In the genomic region with DNA sequence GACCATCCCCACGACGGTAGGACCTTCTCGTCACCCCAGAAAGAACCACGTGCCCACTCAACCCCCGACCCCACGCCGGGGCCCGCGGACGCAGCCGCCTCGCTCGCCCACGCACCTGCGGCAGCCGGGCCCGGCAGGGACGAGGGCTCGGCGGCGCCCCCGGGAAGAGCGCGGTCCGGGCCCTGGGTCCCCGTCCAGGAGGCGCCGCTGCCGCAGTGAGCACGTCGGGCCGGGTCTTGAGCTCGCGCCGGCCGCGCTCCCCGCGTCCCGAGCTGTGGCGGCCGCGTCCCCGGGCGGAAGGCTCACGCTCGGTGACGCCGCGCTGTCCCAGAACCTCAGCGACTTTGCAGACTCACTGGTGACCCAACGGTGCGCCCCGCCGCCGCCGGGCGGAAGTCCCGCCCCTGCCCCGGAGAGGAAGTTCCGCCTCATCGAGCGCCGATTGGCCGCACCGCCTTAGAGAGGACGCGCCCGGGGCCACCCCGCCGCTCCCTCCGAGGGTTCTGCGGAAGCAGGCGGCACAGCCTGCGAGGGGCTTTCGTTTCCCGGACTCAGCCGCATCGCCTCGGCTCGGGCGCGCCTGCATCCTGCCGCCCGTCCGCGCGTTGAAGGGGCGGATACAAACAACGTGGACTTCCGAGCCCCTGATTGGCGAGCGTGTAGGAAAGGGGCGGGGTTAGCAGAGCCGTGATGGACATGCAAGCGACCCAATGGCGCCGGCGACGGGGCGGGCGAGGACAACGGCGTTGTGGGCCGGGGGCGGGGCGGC, we compare ENCODE assay signal across 8 cellular contexts. TPM values are rescaled to one million over a fixed set of nuclear protein-coding genes. Genes with fewer than 3 reads are reported as not detected.
A peak's percentile ranks its signal among the peaks of the same experiment; 100 is the strongest.
DNase-seq lines count a peak whose midpoint lies in the region; ATAC-seq and TF ChIP-seq lines count a peak whose summit lies in the region.

No MANE protein-coding gene starts in this region.

- no peaks in the 10 kb centered on the region for H3K9me3 Mint-ChIP-seq in dendritic cell treated with granulocyte-macrophage colony-stimulating factor and Interleukin-4, amounts not matched to agents 40 ng/mL and 50 ng/mL, for 4 days

- ATAC-seq in GM19372 (IDR thresholded peaks at IDR 0.05; ENCODE audit: low read depth, unreplicated experiment): peak; percentile 66
- peak; percentile 61 for ATAC-seq in HG03520 (IDR thresholded peaks at IDR 0.05; ENCODE audit: unreplicated experiment)

- peaks cover 17% of the 10 kb centered on the region for H3K27me3 Mint-ChIP-seq in dendritic cell treated with granulocyte-macrophage colony-stimulating factor and Interleukin-4, amounts not matched to agents 40 ng/mL and 50 ng/mL, for 4 days

- H3K9ac ChIP-seq in liver (ENCODE audit: low read depth in 1 of 2, low read length in 2 of 2): peak overlapping the region; percentile 67 to 97

- TF ChIP-seq CTCF in C4-2B (conservative IDR thresholded peaks at IDR 0.05) (no peak), liver (IDR thresholded peaks at IDR 0.05; ENCODE audit: low read depth, low read length, missing input control) (no peak)

- peak overlapping the region; percentile 93 for H3K4me3 Mint-ChIP-seq in dendritic cell treated with granulocyte-macrophage colony-stimulating factor and Interleukin-4, amounts not matched to agents 40 ng/mL and 50 ng/mL, for 4 days

- H3K4me1 Mint-ChIP-seq in dendritic cell treated with granulocyte-macrophage colony-stimulating factor and Interleukin-4, amounts not matched to agents 40 ng/mL and 50 ng/mL, for 4 days (ENCODE audit: low read depth): peaks cover 53% of the 10 kb centered on the region

- no peaks in the 10 kb centered on the region for H3K27me3 ChIP-seq in liver (ENCODE audit: control insufficient read depth in 4 of 4, insufficient read depth in 4 of 4, low read length in 3 of 4)

- under 1% methylated on average over 107 of the region's 107 CpGs for WGBS in liver

- H3K4me3 ChIP-seq in liver (ENCODE audit: low read depth in 1 of 3, low read length in 3 of 3): peak overlapping the region; percentile 89 to 92 (median 92)

- H3K4me1 ChIP-seq in liver (ENCODE audit: control insufficient read depth in 4 of 4, insufficient read depth in 4 of 4, low read length in 3 of 4): peaks cover 24 to 71% (median 60%) of the 10 kb centered on the region in 4 donors

- no peaks in the 10 kb centered on the region for H3K36me3 ChIP-seq in liver (ENCODE audit: control insufficient read depth in 4 of 4, insufficient read depth in 3 of 4, low read depth in 1 of 4, low read length in 3 of 4)

- peak overlapping the region; percentile 99 for H3K27ac Mint-ChIP-seq in dendritic cell treated with granulocyte-macrophage colony-stimulating factor and Interleukin-4, amounts not matched to agents 40 ng/mL and 50 ng/mL, for 4 days

- H3K36me3 Mint-ChIP-seq in dendritic cell treated with granulocyte-macrophage colony-stimulating factor and Interleukin-4, amounts not matched to agents 40 ng/mL and 50 ng/mL, for 4 days (ENCODE audit: low read depth): peaks cover 28% of the 10 kb centered on the region

- H3K9me3 ChIP-seq in liver (ENCODE audit: control insufficient read depth in 4 of 4, low read length in 3 of 4): no peaks in the 10 kb centered on the region

- peak overlapping the region; percentile 99 for H3K27ac ChIP-seq in C4-2B
- H3K27ac ChIP-seq in liver (ENCODE audit: low read depth in 1 of 2, low read length in 2 of 2): peak overlapping the region; percentile 94 to 97

- intact Hi-C loops in dendritic cell treated with granulocyte-macrophage colony-stimulating factor and Interleukin-4, amounts not matched to agents 40 ng/mL and 50 ng/mL, for 4 days (cut with micrococcal nuclease): loop anchor here (1.0 kb wide), 2 partner anchors 47 to 60 kb away; a partner anchor contains a TSS

- TF ChIP-seq RAD21 in liver (IDR thresholded peaks at IDR 0.05): no peak

- peak; percentile 96 for DNase-seq in NCI-H69 (lab: John Stamatoyannopoulos, UW)
- peak; percentile 96 to 99 for DNase-seq in activated CD4-positive, alpha-beta T cell treated with anti-CD3 and anti-CD28 coated beads, Interleukin-2, amount 50 U/mL, for 24 hours (ENCODE audit: low read depth in 1 of 2, low spot score in 1 of 2)
- DNase-seq in stimulated activated CD4-positive, alpha-beta T cell treated with anti-CD3 and anti-CD28 coated beads, Interleukin-2, amount 100 ng/mL, for 48 hours: peak; percentile 98

TF ChIP-seq in liver, 16 proteins besides CTCF, POLR2A, EP300 and RAD21:
- TF ChIP-seq TAF1 (conservative IDR thresholded peaks at IDR 0.05) (no peak), GABPA (IDR thresholded peaks at IDR 0.05 in 1 of 2, conservative IDR thresholded peaks at IDR 0.05 in 1 of 2) (peak; percentile 81 to 92), SP1 (IDR thresholded peaks at IDR 0.05) (peak; percentile 80)
- TF ChIP-seq, protein P1, sequence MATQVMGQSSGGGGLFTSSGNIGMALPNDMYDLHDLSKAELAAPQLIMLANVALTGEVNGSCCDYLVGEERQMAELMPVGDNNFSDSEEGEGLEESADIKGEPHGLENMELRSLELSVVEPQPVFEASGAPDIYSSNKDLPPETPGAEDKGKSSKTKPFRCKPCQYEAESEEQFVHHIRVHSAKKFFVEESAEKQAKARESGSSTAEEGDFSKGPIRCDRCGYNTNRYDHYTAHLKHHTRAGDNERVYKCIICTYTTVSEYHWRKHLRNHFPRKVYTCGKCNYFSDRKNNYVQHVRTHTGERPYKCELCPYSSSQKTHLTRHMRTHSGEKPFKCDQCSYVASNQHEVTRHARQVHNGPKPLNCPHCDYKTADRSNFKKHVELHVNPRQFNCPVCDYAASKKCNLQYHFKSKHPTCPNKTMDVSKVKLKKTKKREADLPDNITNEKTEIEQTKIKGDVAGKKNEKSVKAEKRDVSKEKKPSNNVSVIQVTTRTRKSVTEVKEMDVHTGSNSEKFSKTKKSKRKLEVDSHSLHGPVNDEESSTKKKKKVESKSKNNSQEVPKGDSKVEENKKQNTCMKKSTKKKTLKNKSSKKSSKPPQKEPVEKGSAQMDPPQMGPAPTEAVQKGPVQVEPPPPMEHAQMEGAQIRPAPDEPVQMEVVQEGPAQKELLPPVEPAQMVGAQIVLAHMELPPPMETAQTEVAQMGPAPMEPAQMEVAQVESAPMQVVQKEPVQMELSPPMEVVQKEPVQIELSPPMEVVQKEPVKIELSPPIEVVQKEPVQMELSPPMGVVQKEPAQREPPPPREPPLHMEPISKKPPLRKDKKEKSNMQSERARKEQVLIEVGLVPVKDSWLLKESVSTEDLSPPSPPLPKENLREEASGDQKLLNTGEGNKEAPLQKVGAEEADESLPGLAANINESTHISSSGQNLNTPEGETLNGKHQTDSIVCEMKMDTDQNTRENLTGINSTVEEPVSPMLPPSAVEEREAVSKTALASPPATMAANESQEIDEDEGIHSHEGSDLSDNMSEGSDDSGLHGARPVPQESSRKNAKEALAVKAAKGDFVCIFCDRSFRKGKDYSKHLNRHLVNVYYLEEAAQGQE (IDR thresholded peaks at IDR 0.05): no peak

RNA-seq across cellular contexts. Expression of a gene that starts 0.8 kb away (rescaled TPM):
- 10 to 100 TPM in 1 of 2 donors, 1 to 10 TPM in 1; 7.7 to 11.0 TPM for total RNA-seq in liver
- polyA plus RNA-seq in liver: 10 to 100 TPM in 1 of 2 donors, 1 to 10 TPM in 1; 6.1 to 10.7 TPM

RNA-seq across cellular contexts. Expression of a gene that starts 19.3 kb away (rescaled TPM):
- 100 to 1,000 TPM in 1 of 2 donors, 10 to 100 TPM in 1; 16.8 to 144 TPM for total RNA-seq in liver
- polyA plus RNA-seq in liver: 10 to 100 TPM; 18.9 to 22.4 TPM

RNA-seq across cellular contexts. Expression of a gene that starts 22.3 kb away (rescaled TPM):
- total RNA-seq in liver: 1 to 10 TPM in 1 of 2 donors, under 1 TPM in 1; 0.25 to 7.0 TPM
- under 1 TPM in 1 of 2 donors, not detected in 1; 0.17 TPM for polyA plus RNA-seq in liver

RNA-seq across cellular contexts. Expression of a gene that starts 28.9 kb away (rescaled TPM):
- total RNA-seq in liver: not detected
- polyA plus RNA-seq in liver: not detected

RNA-seq across cellular contexts. Expression of a gene that starts 41.7 kb away (rescaled TPM):
- total RNA-seq in liver: 1 to 10 TPM in 1 of 2 donors, under 1 TPM in 1; 0.67 to 1.2 TPM
- under 1 TPM; 0.19 to 0.24 TPM for polyA plus RNA-seq in liver

Comparison
In these comparisons a context has a peak if more than half of its experiments do, and no peak if none do; other contexts are left out.
1. Peak in every context shown above with its lines: DNase-seq, ATAC-seq, H3K4me3 ChIP-seq and H3K27ac ChIP-seq.